In the genomic region with DNA sequence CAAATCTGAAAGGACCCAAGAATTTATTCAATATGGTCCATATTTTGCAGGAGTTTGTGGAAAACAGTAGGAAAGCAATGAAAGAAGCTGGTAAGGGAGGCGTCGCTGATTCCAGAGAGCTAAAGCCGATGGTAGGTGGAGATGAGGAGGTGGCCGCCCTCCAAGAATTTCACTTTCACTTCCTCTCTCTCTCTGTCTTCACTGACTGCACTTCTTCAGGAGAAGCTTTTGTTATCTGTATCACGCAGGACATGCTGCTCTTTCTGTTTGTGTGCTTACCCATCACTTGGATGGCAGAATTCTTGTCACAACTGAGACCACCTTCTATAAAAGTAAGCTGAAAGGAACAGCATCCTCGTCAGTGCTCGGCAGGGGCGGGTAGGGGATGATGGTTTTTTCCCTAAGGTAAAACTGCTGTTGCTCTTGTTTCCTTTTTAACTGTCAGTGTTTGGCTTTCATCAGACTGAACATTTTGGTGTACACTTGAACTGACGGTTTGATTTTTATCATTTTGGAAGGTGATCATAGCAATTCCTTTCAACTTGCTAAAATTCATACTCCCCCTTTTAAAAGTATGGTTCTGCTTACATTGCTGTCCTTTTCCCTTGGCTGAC, we compare ENCODE assay signal across 9 cellular contexts.
DNase-seq lines count a peak whose midpoint lies in the region; ATAC-seq lines count a peak whose summit lies in the region.
"Had no signal": no experiment of that assay in that cellular context is flagged by ENCODE, and none has a peak within 500 bp of the region (broad histone marks: within the 10 kb centered on the region; RNA-seq: fewer than 3 reads in every experiment).

No MANE protein-coding gene starts in this region.

- DNase-seq in CMK (ENCODE audit: low read depth) (peak; percentile 4), hepatic stellate cell (ENCODE audit: low spot score) (peak; percentile 47), DMS114 treated with DMSO at 0.1 percent for 48 hours (lab: John Stamatoyannopoulos, UW; ENCODE audit: unreplicated experiment) (no peak), GF-D8 (lab: John Stamatoyannopoulos, UW) (no peak)
- peak; percentile 35 for DNase-seq in activated CD4-positive, alpha-beta T cell treated with anti-CD3 and anti-CD28 coated beads for 48 hours
- DNase-seq in activated effector memory CD4-positive, alpha-beta T cell treated with anti-CD3 and anti-CD28 coated beads, Interleukin-2, amount 50 U/mL, for 16 hours = no peak

- ATAC-seq in GM19452 (IDR thresholded peaks at IDR 0.05; ENCODE audit: unreplicated experiment) (peak; percentile 99), HG03439 (IDR thresholded peaks at IDR 0.05; ENCODE audit: unreplicated experiment) (peak; percentile 90)
- ATAC-seq: HCT116 had no signal

Comparison
In these comparisons a context has a peak if more than half of its experiments do, and no peak if none do; other contexts are left out.
1. DNase-seq: peak in CMK (single experiment), activated CD4-positive, alpha-beta T cell treated with anti-CD3 and anti-CD28 coated beads for 48 hours (single experiment) and hepatic stellate cell (single experiment); none in DMS114 treated with DMSO at 0.1 percent for 48 hours (single experiment), GF-D8 (single experiment) and activated effector memory CD4-positive, alpha-beta T cell treated with anti-CD3 and anti-CD28 coated beads, Interleukin-2, amount 50 U/mL, for 16 hours (single experiment).